1 cellular context compared by ENCODE assay signal in genomic region chr1:172360511-172360910, GRCh38.
TF ChIP-seq lines count a peak whose summit lies in the region.

No MANE protein-coding gene starts in this region.

TF ChIP-seq in HepG2, 621 proteins besides CTCF, POLR2A, EP300 and RAD21 (continued from another document and continues in another):
- TF ChIP-seq ZNF276 (CRISPR knock-in tag; IDR thresholded peaks at IDR 0.05; ENCODE audit: low read depth) (peak; percentile 99), ZSCAN25 (CRISPR knock-in tag; IDR thresholded peaks at IDR 0.05) (no peak), LCORL (IDR thresholded peaks at IDR 0.05) (no peak), LCORL (CRISPR knock-in tag; IDR thresholded peaks at IDR 0.05) (0 out of 2 replicates have a peak, but pooled peaks have one; percentile 37), HMG20B (CRISPR knock-in tag; conservative IDR thresholded peaks at IDR 0.05) (peak; percentile 78; the same call in 1 of the 2 replicates), ZNF503 (CRISPR knock-in tag; IDR thresholded peaks at IDR 0.05) (0 out of 2 replicates have a peak, but pooled peaks have one; percentile 70), BORCS8-MEF2B (CRISPR knock-in tag; IDR thresholded peaks at IDR 0.05) (no peak), FOXP1 (IDR thresholded peaks at IDR 0.05) (no peak), FOXP1 (CRISPR knock-in tag; IDR thresholded peaks at IDR 0.05) (peak; percentile 71; the same call in 1 of the 2 replicates), FOXP4 (CRISPR knock-in tag; IDR thresholded peaks at IDR 0.05) (peak; percentile 69), ARID5B (CRISPR knock-in tag; IDR thresholded peaks at IDR 0.05) (peak; percentile 94), ELF3 (CRISPR knock-in tag; IDR thresholded peaks at IDR 0.05) (0 out of 2 replicates have a peak, but pooled peaks have one; percentile 32), RARA (CRISPR knock-in tag; IDR thresholded peaks at IDR 0.05) (peak; percentile 79), SOX13 (IDR thresholded peaks at IDR 0.05) (peak; percentile 93), SOX13 (CRISPR knock-in tag; conservative IDR thresholded peaks at IDR 0.05 in 1 of 2, IDR thresholded peaks at IDR 0.05 in 1 of 2) (peak in 1 of 2 experiments; percentile 99; a peak in 2 of 4 replicates), SKI (IDR thresholded peaks at IDR 0.05; ENCODE audit: partially characterized antibody) (peak; percentile 83), SOX5 (CRISPR knock-in tag; IDR thresholded peaks at IDR 0.05; ENCODE audit: borderline replicate concordance) (peak; percentile 96), TFE3 (CRISPR knock-in tag; IDR thresholded peaks at IDR 0.05) (peak; percentile 50; the same call in 1 of the 2 replicates), ZKSCAN8 (CRISPR knock-in tag; IDR thresholded peaks at IDR 0.05; ENCODE audit: borderline replicate concordance) (no peak), NCOA2 (CRISPR knock-in tag; IDR thresholded peaks at IDR 0.05) (peak; percentile 81), RERE (CRISPR knock-in tag; IDR thresholded peaks at IDR 0.05; ENCODE audit: low read depth) (peak; percentile 79; the same call in 1 of the 2 replicates), ZSCAN9 (CRISPR knock-in tag; IDR thresholded peaks at IDR 0.05; ENCODE audit: borderline replicate concordance) (no peak), REST (IDR thresholded peaks at IDR 0.05; ENCODE audit: borderline replicate concordance in 1 of 2, low read depth in 1 of 2, low read length in 2 of 2) (0 out of 4 replicates have a peak, but pooled peaks of 1 of the 2 experiments have one; percentile 34), FOXJ3 (CRISPR knock-in tag; IDR thresholded peaks at IDR 0.05; ENCODE audit: borderline replicate concordance) (peak; percentile 73; the same call in 1 of the 2 replicates), GFI1 (CRISPR knock-in tag; IDR thresholded peaks at IDR 0.05; ENCODE audit: borderline replicate concordance) (peak; percentile 63; the same call in 1 of the 2 replicates), STAG1 (CRISPR knock-in tag; IDR thresholded peaks at IDR 0.05) (peak; percentile 17; the same call in 1 of the 2 replicates), PHF21A (CRISPR knock-in tag; IDR thresholded peaks at IDR 0.05) (0 out of 2 replicates have a peak, but pooled peaks have one; percentile 40), ZMYM4 (CRISPR knock-in tag; IDR thresholded peaks at IDR 0.05) (0 out of 2 replicates have a peak, but pooled peaks have one; percentile 44), HHEX (CRISPR knock-in tag; IDR thresholded peaks at IDR 0.05) (peak; percentile 88), NR2F6 (IDR thresholded peaks at IDR 0.05) (no peak), NR2F6 (CRISPR knock-in tag; IDR thresholded peaks at IDR 0.05) (peak; percentile 51; the same call in 1 of the 2 replicates), HMGXB4 (CRISPR knock-in tag; IDR thresholded peaks at IDR 0.05; ENCODE audit: borderline replicate concordance in 1 of 2, low read depth in 1 of 2) (no peak), NR2F2 (IDR thresholded peaks at IDR 0.05; ENCODE audit: borderline replicate concordance, low read depth) (peak; percentile 49; the same call in 1 of the 2 replicates)
